In genomic region chrX:116317409-116317808, GRCh38 we compare ENCODE assay signal across 12 cellular contexts.
DNase-seq lines count a peak whose midpoint lies in the region; ATAC-seq and TF ChIP-seq lines count a peak whose summit lies in the region.
"Had no signal": no experiment of that assay in that cellular context is flagged by ENCODE, and none has a peak within 500 bp of the region (broad histone marks: within the 10 kb centered on the region; RNA-seq: fewer than 3 reads in every experiment).

No MANE protein-coding gene starts in this region.

- H3K9me3 ChIP-seq in NT2/D1 (ENCODE audit: insufficient read depth, low read length) (no peaks in the 10 kb centered on the region), mesenchymal stem cell (ENCODE audit: control insufficient read depth, low read length) (no peaks in the 10 kb centered on the region)
- H3K9me3 ChIP-seq in CD8-positive, alpha-beta memory T cell (ENCODE audit: low read length): no peaks in the 10 kb centered on the region
- H3K9me3 ChIP-seq: BLaER1 had no signal

- POLR2A ChIA-PET in RWPE1 (lab: Yijun Ruan, JAX; ENCODE audit: low non-redundant PET): no interaction called here
- POLR2A ChIA-PET in CD8-positive, alpha-beta memory T cell (lab: Charles Lee): no interaction called here

- no peak overlapping the region for H2BK15ac ChIP-seq in mesenchymal stem cell (ENCODE audit: low read depth, poor library complexity, severe bottlenecking)

- no peak overlapping the region for H2BK120ac ChIP-seq in mesenchymal stem cell (ENCODE audit: low read depth, low read length)

- H3K4me1 Mint-ChIP-seq in CD8-positive, alpha-beta memory T cell: no peaks in the 10 kb centered on the region

- H3K4me3 Mint-ChIP-seq in CD8-positive, alpha-beta memory T cell: no peak overlapping the region
- H3K4me3 Mint-ChIP-seq: activated CD8-positive, alpha-beta T cell treated with anti-CD3 and anti-CD28 coated beads, Interleukin-2, amount 10 ng/mL, durations not matched to agents 7 days and 5 days had no signal

- H2AFZ ChIP-seq in mesenchymal stem cell (ENCODE audit: low read depth, low read length): no peak overlapping the region

- no peak for TF ChIP-seq CTCF in RWPE1 (conservative IDR thresholded peaks at IDR 0.05; ENCODE audit: low read depth)

- CTCF ChIA-PET in RWPE1 (lab: Yijun Ruan, JAX): no interaction called here
- CTCF ChIA-PET in CD8-positive, alpha-beta memory T cell (lab: Charles Lee): no interaction called here

- H3K9ac ChIP-seq in NT2/D1 (ENCODE audit: insufficient read length, low read depth) (no peak overlapping the region), mesenchymal stem cell (ENCODE audit: low read length) (no peak overlapping the region)
- H3K9ac ChIP-seq: BLaER1 had no signal

- H3K27me3 ChIP-seq in NT2/D1 (ENCODE audit: insufficient read depth, insufficient read length) (no peaks in the 10 kb centered on the region), mesenchymal stem cell (ENCODE audit: control insufficient read depth in 1 of 2, insufficient read depth in 1 of 2, low read length in 2 of 2) (peaks cover 0 to 3% of the 10 kb centered on the region in 2 experiments)
- no peaks in the 10 kb centered on the region for H3K27me3 ChIP-seq in CD8-positive, alpha-beta memory T cell (ENCODE audit: insufficient read depth, low read length, poor library complexity, severe bottlenecking)

- H3K14ac ChIP-seq in mesenchymal stem cell (ENCODE audit: low read length in 2 of 2): no peak overlapping the region

- no peak overlapping the region for H3K4me3 ChIP-seq in NT2/D1 (ENCODE audit: insufficient read length, low read depth)
- no peak overlapping the region for H3K4me3 ChIP-seq in mesenchymal stem cell (ENCODE audit: insufficient read depth in 1 of 2, low read depth in 1 of 2, low read length in 2 of 2)
- no peak overlapping the region for H3K4me3 ChIP-seq in CD8-positive, alpha-beta memory T cell (ENCODE audit: low read length)
- H3K4me3 ChIP-seq: BLaER1 had no signal

- H3K23ac ChIP-seq in mesenchymal stem cell (ENCODE audit: low read length in 2 of 2): no peak overlapping the region

- no peak overlapping the region for H2AK5ac ChIP-seq in mesenchymal stem cell (ENCODE audit: low read length, severe bottlenecking)

- peaks cover 0 to 4% (median 2%) of the 10 kb centered on the region in 5 donors for H3K9me3 Mint-ChIP-seq in CD8-positive, alpha-beta memory T cell

- no peak overlapping the region for H3K4me2 ChIP-seq in mesenchymal stem cell (ENCODE audit: low read length, poor library complexity, severe bottlenecking)
- H3K4me2 ChIP-seq: BLaER1 had no signal

- no peak overlapping the region for H3K18ac ChIP-seq in mesenchymal stem cell (ENCODE audit: low read depth in 1 of 2, low read length in 2 of 2)

- peak; percentile 51 for DNase-seq in COLO829 (ENCODE audit: low spot score)
- DNase-seq in NT2/D1 (ENCODE audit: low read depth, low spot score): peak; percentile 6
- DNase-seq in epithelial cell of prostate (ENCODE audit: low read depth, low spot score): peak; percentile 1
- peak; percentile 56 for DNase-seq in mesenchymal stem cell
- no peak for DNase-seq in DMS153 treated with DMSO at 0.1 percent for 48 hours (lab: John Stamatoyannopoulos, UW; ENCODE audit: unreplicated experiment)
- DNase-seq in RWPE1 (ENCODE audit: low spot score): no peak
- DNase-seq in CD8-positive, alpha-beta memory T cell: no peak
- DNase-seq: activated CD8-positive, alpha-beta T cell treated with anti-CD3 and anti-CD28 coated beads, Interleukin-2, amount 10 ng/mL, durations not matched to agents 7 days and 5 days; central memory CD4-positive, alpha-beta T cell; NCI-H1092 had no signal

- peaks cover 0 to 3% of the 10 kb centered on the region in 2 donors for H3K27me3 Mint-ChIP-seq in CD8-positive, alpha-beta memory T cell

- H3K27ac Mint-ChIP-seq in CD8-positive, alpha-beta memory T cell: no peak overlapping the region
- H3K27ac Mint-ChIP-seq: activated CD8-positive, alpha-beta T cell treated with anti-CD3 and anti-CD28 coated beads, Interleukin-2, amount 10 ng/mL, durations not matched to agents 7 days and 5 days had no signal

- H3K27ac ChIP-seq in epithelial cell of prostate: peak overlapping the region; percentile 50
- no peak overlapping the region for H3K27ac ChIP-seq in mesenchymal stem cell (ENCODE audit: low read length, poor library complexity, severe bottlenecking)
- no peak overlapping the region for H3K27ac ChIP-seq in RWPE1
- no peak overlapping the region for H3K27ac ChIP-seq in CD8-positive, alpha-beta memory T cell (ENCODE audit: low read depth, low read length)
- H3K27ac ChIP-seq: BLaER1 had no signal

- H3K36me3 Mint-ChIP-seq in CD8-positive, alpha-beta memory T cell: no peaks in the 10 kb centered on the region

- H3K79me1 ChIP-seq in mesenchymal stem cell (replicated peaks; ENCODE audit: low read length, poor library complexity, severe bottlenecking): no peaks in the 10 kb centered on the region

- H4K8ac ChIP-seq in mesenchymal stem cell (ENCODE audit: low read length): no peak overlapping the region

- H4K91ac ChIP-seq in mesenchymal stem cell (ENCODE audit: low read length): no peak overlapping the region

- H3K4ac ChIP-seq in mesenchymal stem cell (ENCODE audit: low read depth in 1 of 2, low read length in 2 of 2): no peak overlapping the region

- H2BK12ac ChIP-seq in mesenchymal stem cell (ENCODE audit: low read length in 2 of 2): no peak overlapping the region

- H3K36me3 ChIP-seq in NT2/D1 (ENCODE audit: insufficient read depth, insufficient read length, low read length) (no peaks in the 10 kb centered on the region), mesenchymal stem cell (ENCODE audit: control insufficient read depth in 1 of 2, insufficient read depth in 2 of 2, low read depth in 1 of 2, low read length in 2 of 2) (no peaks in the 10 kb centered on the region)
- H3K36me3 ChIP-seq in CD8-positive, alpha-beta memory T cell (ENCODE audit: insufficient read depth, low read length): no peaks in the 10 kb centered on the region
- H3K36me3 ChIP-seq: BLaER1 had no signal

- H3K4me1 ChIP-seq in NT2/D1 (ENCODE audit: insufficient read depth, insufficient read length) (no peaks in the 10 kb centered on the region), mesenchymal stem cell (ENCODE audit: control insufficient read depth, insufficient read depth, low read depth, low read length) (no peaks in the 10 kb centered on the region)
- no peaks in the 10 kb centered on the region for H3K4me1 ChIP-seq in CD8-positive, alpha-beta memory T cell (ENCODE audit: insufficient read depth, low read length)
- H3K4me1 ChIP-seq: BLaER1 had no signal

- WGBS in mesenchymal stem cell: 67% methylated on average over 2 of the region's 3 CpGs

- no peak for ATAC-seq in GM19467 (IDR thresholded peaks at IDR 0.05; ENCODE audit: unreplicated experiment)
- ATAC-seq: activated CD8-positive, alpha-beta T cell treated with anti-CD3 and anti-CD28 coated beads, Interleukin-2, amount 10 ng/mL, durations not matched to agents 7 days and 5 days had no signal

- no peak overlapping the region for H2BK5ac ChIP-seq in mesenchymal stem cell (ENCODE audit: low read depth, low read length, poor library complexity, severe bottlenecking)

Comparison
In these comparisons a context has a peak if more than half of its experiments do, and no peak if none do; other contexts are left out.
1. DNase-seq: peak in COLO829 (single experiment), NT2/D1 (single experiment), epithelial cell of prostate (single experiment) and mesenchymal stem cell (single experiment); none in DMS153 treated with DMSO at 0.1 percent for 48 hours (single experiment), RWPE1 (single experiment) and CD8-positive, alpha-beta memory T cell (0 of 5).